8 cellular contexts compared by ENCODE assay signal in genomic region chr2:102664439-102665042, GRCh38. TPM values are rescaled to one million over a fixed set of nuclear protein-coding genes. Genes with fewer than 3 reads are reported as not detected.
DNase-seq lines count a peak whose midpoint lies in the region; ATAC-seq and TF ChIP-seq lines count a peak whose summit lies in the region.

No MANE protein-coding gene starts in this region.

- H3K27ac ChIP-seq in sigmoid colon, result no peak overlapping the region

- H3K4me3 ChIP-seq in sigmoid colon, result no peak overlapping the region

- H3K9me3 Mint-ChIP-seq in activated naive CD4-positive, alpha-beta T cell treated with anti-CD3 and anti-CD28 coated beads, Interleukin-2, amount 50 U/mL, for 72 hours, result no peaks in the 10 kb centered on the region

- no peaks in the 10 kb centered on the region for H3K9me3 ChIP-seq in sigmoid colon

- no peaks in the 10 kb centered on the region for H3K36me3 ChIP-seq in sigmoid colon

- no peak for TF ChIP-seq POLR2A in sigmoid colon (IDR thresholded peaks at IDR 0.05)

- TF ChIP-seq EP300 in sigmoid colon (IDR thresholded peaks at IDR 0.05), result no peak

- H3K27me3 ChIP-seq in sigmoid colon, result no peaks in the 10 kb centered on the region

- intact Hi-C loops in sigmoid colon (cut with DNase I), result no loop called here

- H3K4me1 ChIP-seq in sigmoid colon, result no peaks in the 10 kb centered on the region

- TF ChIP-seq CTCF in sigmoid colon (IDR thresholded peaks at IDR 0.05), result no peak

- peak overlapping the region in 1 of 2 donors; percentile 41 for H3K27ac Mint-ChIP-seq in activated naive CD4-positive, alpha-beta T cell treated with anti-CD3 and anti-CD28 coated beads, Interleukin-2, amount 50 U/mL, for 72 hours

- ATAC-seq in GM18867 (IDR thresholded peaks at IDR 0.05; ENCODE audit: unreplicated experiment), result peak; percentile 67
- ATAC-seq in HG03442 (IDR thresholded peaks at IDR 0.05; ENCODE audit: unreplicated experiment), result peak; percentile 84
- peak; percentile 93 to 100 for ATAC-seq in activated naive CD4-positive, alpha-beta T cell treated with anti-CD3 and anti-CD28 coated beads, Interleukin-2, amount 50 U/mL, for 72 hours
- no peak for ATAC-seq in GM21528 (IDR thresholded peaks at IDR 0.05; ENCODE audit: low FRiP score, unreplicated experiment)
- ATAC-seq in GM19023 (IDR thresholded peaks at IDR 0.05; ENCODE audit: unreplicated experiment), result no peak

- WGBS in sigmoid colon, 2 donors, result 40 to 55% methylated on average over 2 of the region's 2 CpGs

- H3K36me3 Mint-ChIP-seq in activated naive CD4-positive, alpha-beta T cell treated with anti-CD3 and anti-CD28 coated beads, Interleukin-2, amount 50 U/mL, for 72 hours, result peaks cover 0 to 22% of the 10 kb centered on the region in 2 donors

- DNase-seq in activated naive CD4-positive, alpha-beta T cell treated with anti-CD3 and anti-CD28 coated beads, Interleukin-2, amount 50 U/mL, for 72 hours (ENCODE audit: low spot score in 2 of 2), result peak; percentile 58 to 67
- DNase-seq in stimulated activated CD4-positive, alpha-beta T cell treated with anti-CD3 and anti-CD28 coated beads, Interleukin-1b, Interleukin-23, amount 100 ng/mL, for 24 hours (ENCODE audit: low read depth in 4 of 4, low spot score in 1 of 4), result peak; percentile 1 to 50 (median 24)
- DNase-seq in C1 segment of cervical spinal cord (lab: John Stamatoyannopoulos, UW) (no peak), sigmoid colon (no peak)

RNA-seq across cellular contexts. Expression of gene SLC9A2, which starts 45.2 kb away (rescaled TPM):
- total RNA-seq in activated naive CD4-positive, alpha-beta T cell treated with anti-CD3 and anti-CD28 coated beads, Interleukin-2, amount 50 U/mL, for 72 hours, result under 1 TPM in 1 of 2 donors, not detected in 1; 0.25 TPM
- total RNA-seq in sigmoid colon, result under 1 TPM in 2 of 4 donors, not detected in 2; under 0.01 to 0.28 TPM
- 10 to 100 TPM in 1 of 3 donors, 1 to 10 TPM in 2; 6.0 to 14.0 (median 6.7) TPM for polyA plus RNA-seq in sigmoid colon

Comparison
In these comparisons a context has a peak if more than half of its experiments do, and no peak if none do; other contexts are left out.
1. ATAC-seq: peak in GM18867 (single experiment), HG03442 (single experiment) and activated naive CD4-positive, alpha-beta T cell treated with anti-CD3 and anti-CD28 coated beads, Interleukin-2, amount 50 U/mL, for 72 hours (2 of 2); none in GM21528 (single experiment) and GM19023 (single experiment).
2. DNase-seq: peak in activated naive CD4-positive, alpha-beta T cell treated with anti-CD3 and anti-CD28 coated beads, Interleukin-2, amount 50 U/mL, for 72 hours (2 of 2) and stimulated activated CD4-positive, alpha-beta T cell treated with anti-CD3 and anti-CD28 coated beads, Interleukin-1b, Interleukin-23, amount 100 ng/mL, for 24 hours (4 of 4); none in C1 segment of cervical spinal cord (0 of 14) and sigmoid colon (single experiment).